In genomic region chr22:11066458-11067285, GRCh38 we compare ENCODE assay signal across 12 cellular contexts.
DNase-seq lines count a peak whose midpoint lies in the region; ATAC-seq and TF ChIP-seq lines count a peak whose summit lies in the region.
"Had no signal": no experiment of that assay in that cellular context is flagged by ENCODE, and none has a peak within 500 bp of the region (broad histone marks: within the 10 kb centered on the region; RNA-seq: fewer than 3 reads in every experiment).

No MANE protein-coding gene starts in this region.

- peak; percentile 37 for DNase-seq in Karpas-422
- DNase-seq in left cardiac atrium: no peak
- DNase-seq in neuronal stem cell (ENCODE audit: low spot score): no peak
- no peak for DNase-seq in NCI-H774 (lab: John Stamatoyannopoulos, UW)
- no peak for DNase-seq in caudate nucleus (lab: John Stamatoyannopoulos, UW)
- DNase-seq in C1 segment of cervical spinal cord (lab: John Stamatoyannopoulos, UW): no peak
- DNase-seq: activated CD4-positive, alpha-beta T cell treated with anti-CD3 and anti-CD28 coated beads, Interleukin-2, amount 50 U/mL, for 1 hour; activated effector memory CD4-positive, alpha-beta T cell treated with Interleukin-2 at 50 U/mL for 16 hours; NCI-H446 treated with DMSO at 0.1 percent for 48 hours had no signal

- no peak overlapping the region for H2BK15ac ChIP-seq in neuronal stem cell (ENCODE audit: low read length)

- no peak overlapping the region for H2BK12ac ChIP-seq in neuronal stem cell (ENCODE audit: low read length)

- peak overlapping the region; percentile 37 for H3K27ac ChIP-seq in C4-2B
- H3K27ac ChIP-seq in Karpas-422 (ENCODE audit: low read length): no peak overlapping the region
- H3K27ac ChIP-seq in neuronal stem cell (replicated peaks; ENCODE audit: low read length): no peak overlapping the region
- no peak overlapping the region for H3K27ac ChIP-seq in caudate nucleus (ENCODE audit: low read depth, low read length)

- H3K9ac ChIP-seq in Karpas-422 (ENCODE audit: low read length): no peak overlapping the region
- peak overlapping the region; percentile 14 for H3K9ac ChIP-seq in neuronal stem cell (ENCODE audit: low read depth, low read length, poor library complexity)

- H4K20me1 ChIP-seq in Karpas-422 (ENCODE audit: insufficient read depth, low read depth, low read length): no peaks in the 10 kb centered on the region

- peaks cover 32% of the 10 kb centered on the region for H3K9me3 ChIP-seq in Karpas-422 (ENCODE audit: low read length)
- peaks cover 0 to 19% of the 10 kb centered on the region in 2 donors for H3K9me3 ChIP-seq in neuronal stem cell (replicated peaks in 1 of 2; ENCODE audit: control insufficient read depth in 2 of 2, insufficient read depth in 1 of 2, low read depth in 1 of 2, low read length in 2 of 2)

- peaks cover 6% of the 10 kb centered on the region for H3K79me1 ChIP-seq in neuronal stem cell (ENCODE audit: low read depth, low read length)

- H3K27me3 ChIP-seq in Karpas-422 (ENCODE audit: low read length) (no peaks in the 10 kb centered on the region), neuronal stem cell (ENCODE audit: control insufficient read depth in 3 of 3, insufficient read depth in 3 of 3, low read depth in 1 of 3, low read length in 3 of 3) (peaks cover 0 to 7% (median 5%) of the 10 kb centered on the region in 3 experiments)

- H2AFZ ChIP-seq in Karpas-422 (ENCODE audit: low read length): no peak overlapping the region
- no peak overlapping the region for H2AFZ ChIP-seq in neuronal stem cell (ENCODE audit: low read length)

- no peak for TF ChIP-seq CTCF in C4-2B (conservative IDR thresholded peaks at IDR 0.05)

- H2BK5ac ChIP-seq in neuronal stem cell (ENCODE audit: low read length): peak overlapping the region; percentile 62

- no peak overlapping the region for H3K4me2 ChIP-seq in Karpas-422 (ENCODE audit: low read depth, low read length, poor library complexity, severe bottlenecking)
- H3K4me2 ChIP-seq in neuronal stem cell (ENCODE audit: insufficient read depth, low read length, poor library complexity, severe bottlenecking): no peak overlapping the region

- peak overlapping the region; percentile 59 for H3K23ac ChIP-seq in neuronal stem cell (ENCODE audit: low read depth, low read length, poor library complexity)

- peak overlapping the region; percentile 8 for H2AK5ac ChIP-seq in neuronal stem cell (ENCODE audit: low read depth, low read length)

- no peaks in the 10 kb centered on the region for H3K9me2 ChIP-seq in Karpas-422 (replicated peaks; ENCODE audit: insufficient read depth, low read length)

- H3K14ac ChIP-seq in neuronal stem cell (ENCODE audit: low read length): no peak overlapping the region

- ATAC-seq in left cardiac atrium: peak; percentile 12 to 56
- no peak for ATAC-seq in GM19463 (IDR thresholded peaks at IDR 0.05; ENCODE audit: unreplicated experiment)
- ATAC-seq: Panc1 had no signal

- no peaks in the 10 kb centered on the region for H3K79me2 ChIP-seq in Karpas-422 (ENCODE audit: low read length)

- H4K8ac ChIP-seq in neuronal stem cell (ENCODE audit: low read depth, low read length): peak overlapping the region; percentile 89

- H3K4me1 ChIP-seq in Karpas-422 (ENCODE audit: low read length): no peaks in the 10 kb centered on the region
- no peaks in the 10 kb centered on the region for H3K4me1 ChIP-seq in neuronal stem cell (ENCODE audit: control insufficient read depth in 2 of 2, insufficient read depth in 1 of 2, low read depth in 1 of 2, low read length in 2 of 2)

- H3K36me3 ChIP-seq in Karpas-422 (ENCODE audit: insufficient read depth, low read length) (no peaks in the 10 kb centered on the region), neuronal stem cell (replicated peaks in 1 of 2; ENCODE audit: control insufficient read depth in 2 of 2, insufficient read depth in 2 of 2, low read length in 2 of 2) (no peaks in the 10 kb centered on the region)

- intact Hi-C loops in left cardiac atrium (cut with DNase I): no loop called here

- peak overlapping the region; percentile 58 for H3K18ac ChIP-seq in neuronal stem cell (ENCODE audit: low read length)

- peak overlapping the region; percentile 68 for H2BK120ac ChIP-seq in neuronal stem cell (ENCODE audit: low read depth, low read length)

- H3K4me3 ChIP-seq in Karpas-422 (ENCODE audit: low read length) (no peak overlapping the region), neuronal stem cell (ENCODE audit: low read length in 2 of 2) (peak overlapping the region in 1 of 2 donors; percentile 63)

- H3K4ac ChIP-seq in neuronal stem cell (ENCODE audit: low read length): no peak overlapping the region

- peak overlapping the region; percentile 57 for H4K91ac ChIP-seq in neuronal stem cell (ENCODE audit: low read depth, low read length, poor library complexity)

- whole genome bisulfite sequencing in neuronal stem cell (ENCODE audit: extremely low coverage in 2 of 2, insufficient read length in 2 of 2, insufficient replicate concordance in 1 of 2), 2 donors: no CpG with 5 or more reads among the region's 29 CpGs
